15 cellular contexts compared by ENCODE assay signal in the genomic region with DNA sequence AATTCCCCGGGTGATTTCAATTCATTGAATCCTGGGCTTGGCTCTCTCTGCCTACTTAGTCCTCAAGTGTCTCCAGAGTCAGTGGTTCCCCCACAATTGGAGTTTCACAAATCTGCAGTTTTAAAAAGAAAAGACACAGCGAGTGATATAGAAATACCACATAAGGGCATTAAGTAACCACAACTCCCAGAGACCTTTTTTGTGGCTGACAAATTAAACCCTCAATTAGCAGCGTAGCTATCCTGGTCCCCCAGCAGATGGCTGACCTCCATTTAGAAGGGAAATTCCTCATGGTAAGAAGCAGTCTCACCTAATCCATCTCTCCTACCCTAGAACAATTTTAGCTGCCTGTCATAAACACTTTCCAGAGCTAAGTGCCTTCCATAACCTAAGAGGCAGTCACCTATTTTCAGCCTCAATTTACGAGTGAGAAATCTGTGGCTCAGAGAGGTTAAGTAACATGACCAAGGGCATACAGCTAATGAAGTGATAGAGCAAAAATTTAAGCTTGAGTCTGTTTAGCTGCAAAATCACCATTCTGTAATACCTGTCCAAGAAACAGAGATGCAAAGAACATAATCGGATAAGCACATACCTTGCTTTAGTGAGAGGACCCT. TPM values are rescaled to one million over a fixed set of nuclear protein-coding genes. Genes with fewer than 3 reads are reported as not detected.
A peak's percentile ranks its signal among the peaks of the same experiment; 100 is the strongest.
DNase-seq lines count a peak whose midpoint lies in the region; ATAC-seq and TF ChIP-seq lines count a peak whose summit lies in the region.
"Had no signal": no experiment of that assay in that cellular context is flagged by ENCODE, and none has a peak within 500 bp of the region (broad histone marks: within the 10 kb centered on the region; RNA-seq: fewer than 3 reads in every experiment).

No MANE protein-coding gene starts in this region.

- H4K20me1 ChIP-seq in BLaER1 treated with 17β-estradiol and CSF1 and Interleukin-3, amounts not matched to agents 10 nM and 100 nM = peaks cover 0 to 23% (median 0%) of the 10 kb centered on the region in 11 experiments; a peak in 7 of 22 replicates

- no peak overlapping the region for H3K4ac ChIP-seq in neuronal stem cell (ENCODE audit: low read length)

- no peak overlapping the region for H4K91ac ChIP-seq in neuronal stem cell (ENCODE audit: low read depth, low read length, poor library complexity)

- H3K9ac ChIP-seq in BLaER1 treated with 17β-estradiol and CSF1 and Interleukin-3, amounts not matched to agents 10 nM and 100 nM = no peak overlapping the region
- no peak overlapping the region for H3K9ac ChIP-seq in neuronal stem cell (ENCODE audit: low read depth, low read length, poor library complexity)

- DNase-seq in WERI-Rb-1 = peak; percentile 35
- DNase-seq in left lung = no peak
- no peak for DNase-seq in HK-2 (ENCODE audit: unreplicated experiment)
- no peak for DNase-seq in ovary
- no peak for DNase-seq in neuronal stem cell (ENCODE audit: low spot score)
- DNase-seq: activated effector memory CD4-positive, alpha-beta T cell treated with anti-CD3 and anti-CD28 coated beads, Interleukin-2, amount 50 U/mL, for 16 hours; effector memory CD4-positive, alpha-beta T cell; H9; left cardiac atrium; T1000 had no signal

- no peak overlapping the region for H2BK12ac ChIP-seq in neuronal stem cell (ENCODE audit: low read length)

- no peaks in the 10 kb centered on the region for H3K36me3 ChIP-seq in BLaER1 treated with 17β-estradiol and CSF1 and Interleukin-3, amounts not matched to agents 10 nM and 100 nM
- H3K36me3 ChIP-seq in HEK293 (ENCODE audit: control insufficient read depth in 2 of 2, insufficient read depth in 1 of 2, low read length in 2 of 2) (no peaks in the 10 kb centered on the region), WERI-Rb-1 (no peaks in the 10 kb centered on the region), left lung (no peaks in the 10 kb centered on the region), ovary (no peaks in the 10 kb centered on the region), neuronal stem cell (replicated peaks in 1 of 2; ENCODE audit: control insufficient read depth in 2 of 2, insufficient read depth in 2 of 2, low read length in 2 of 2) (no peaks in the 10 kb centered on the region)
- H3K36me3 ChIP-seq: adrenal gland, right atrium auricular region had no signal

- no peak overlapping the region for H3K23ac ChIP-seq in neuronal stem cell (ENCODE audit: low read depth, low read length, poor library complexity)

- peaks cover 17 to 31% (median 22%) of the 10 kb centered on the region in 11 experiments for H3K9me3 ChIP-seq in BLaER1 treated with 17β-estradiol and CSF1 and Interleukin-3, amounts not matched to agents 10 nM and 100 nM (replicated peaks in 1 of 11)
- H3K9me3 ChIP-seq in HEK293 (ENCODE audit: control insufficient read depth, insufficient read depth, low read depth, low read length) (no peaks in the 10 kb centered on the region), WERI-Rb-1 (ENCODE audit: severe bottlenecking) (peaks cover 3% of the 10 kb centered on the region), left lung (peaks cover 0 to 5% of the 10 kb centered on the region in 2 donors), ovary (no peaks in the 10 kb centered on the region), neuronal stem cell (replicated peaks in 1 of 2; ENCODE audit: control insufficient read depth in 2 of 2, insufficient read depth in 1 of 2, low read depth in 1 of 2, low read length in 2 of 2) (peaks cover 0 to 3% of the 10 kb centered on the region in 2 donors)
- H3K9me3 ChIP-seq: adrenal gland had no signal

- no peaks in the 10 kb centered on the region for H3K79me1 ChIP-seq in neuronal stem cell (ENCODE audit: low read depth, low read length)

- no peak overlapping the region for H2BK120ac ChIP-seq in neuronal stem cell (ENCODE audit: low read depth, low read length)

- no peak overlapping the region for H2AFZ ChIP-seq in neuronal stem cell (ENCODE audit: low read length)

- peaks cover 17 to 23% (median 21%) of the 10 kb centered on the region in 10 experiments; a peak in 19 of 20 replicates for H3K4me1 ChIP-seq in BLaER1 treated with 17β-estradiol and CSF1 and Interleukin-3, amounts not matched to agents 10 nM and 100 nM
- H3K4me1 ChIP-seq in HEK293 (ENCODE audit: control insufficient read depth, insufficient read depth, low read length) = 0 out of 2 replicates have a peak, but pooled peaks cover 3% of the 10 kb centered on the region
- H3K4me1 ChIP-seq in left lung = peaks cover 0 to 9% of the 10 kb centered on the region in 2 donors
- H3K4me1 ChIP-seq in ovary (ENCODE audit: insufficient read depth) = no peaks in the 10 kb centered on the region
- H3K4me1 ChIP-seq in neuronal stem cell (ENCODE audit: control insufficient read depth in 2 of 2, insufficient read depth in 1 of 2, low read depth in 1 of 2, low read length in 2 of 2) = no peaks in the 10 kb centered on the region
- H3K4me1 ChIP-seq: adrenal gland, right atrium auricular region had no signal

- H3K4me3 ChIP-seq in BLaER1 treated with 17β-estradiol and CSF1 and Interleukin-3, amounts not matched to agents 10 nM and 100 nM = no peak overlapping the region
- H3K4me3 ChIP-seq in HEK293 (ENCODE audit: low read depth, low read length) = no peak overlapping the region
- no peak overlapping the region for H3K4me3 ChIP-seq in WERI-Rb-1 (ENCODE audit: low read depth, low read length)
- H3K4me3 ChIP-seq in left lung = no peak overlapping the region
- no peak overlapping the region for H3K4me3 ChIP-seq in ovary
- no peak overlapping the region for H3K4me3 ChIP-seq in neuronal stem cell (ENCODE audit: low read length in 2 of 2)
- H3K4me3 ChIP-seq: adrenal gland, right atrium auricular region had no signal

- H3K18ac ChIP-seq in neuronal stem cell (ENCODE audit: low read length) = no peak overlapping the region

- H4K8ac ChIP-seq in neuronal stem cell (ENCODE audit: low read depth, low read length) = no peak overlapping the region

- intact Hi-C loops in left lung (cut with DNase I) (no loop called here), ovary (cut with DNase I) (loop anchor here in 1 of 4 donors (10.0 kb wide), 1 partner anchor 211 kb away; no protein-coding TSS in a partner anchor)

- no peak for TF ChIP-seq EP300 in ovary (IDR thresholded peaks at IDR 0.05)

- H3K27me3 ChIP-seq in BLaER1 treated with 17β-estradiol and CSF1 and Interleukin-3, amounts not matched to agents 10 nM and 100 nM = peaks cover 21 to 63% (median 46%) of the 10 kb centered on the region in 11 experiments; a peak in 18 of 22 replicates
- no peaks in the 10 kb centered on the region for H3K27me3 ChIP-seq in WERI-Rb-1 (ENCODE audit: insufficient read depth, low read depth, severe bottlenecking)
- peaks cover 0 to 34% of the 10 kb centered on the region in 2 donors for H3K27me3 ChIP-seq in left lung
- H3K27me3 ChIP-seq in ovary = no peaks in the 10 kb centered on the region
- H3K27me3 ChIP-seq in neuronal stem cell (ENCODE audit: control insufficient read depth in 3 of 3, insufficient read depth in 3 of 3, low read depth in 1 of 3, low read length in 3 of 3) = no peaks in the 10 kb centered on the region
- H3K27me3 ChIP-seq: right atrium auricular region had no signal

- TF ChIP-seq CTCF in HEK293 (tag by site-specific recombination; IDR thresholded peaks at IDR 0.05) = no peak
- TF ChIP-seq CTCF in WERI-Rb-1 (IDR thresholded peaks at IDR 0.05; ENCODE audit: low read depth, low read length) = peak; percentile 24; the same call in 1 of the 2 replicates
- TF ChIP-seq CTCF in left lung (IDR thresholded peaks at IDR 0.05) = no peak
- no peak for TF ChIP-seq CTCF in ovary (IDR thresholded peaks at IDR 0.05)

- H3K4me2 ChIP-seq in BLaER1 treated with 17β-estradiol and CSF1 and Interleukin-3, amounts not matched to agents 10 nM and 100 nM = peak overlapping the region; percentile 10 to 72 (median 47); a peak in 15 of 22 replicates
- H3K4me2 ChIP-seq in neuronal stem cell (ENCODE audit: insufficient read depth, low read length, poor library complexity, severe bottlenecking) = no peak overlapping the region

- H2AK5ac ChIP-seq in neuronal stem cell (ENCODE audit: low read depth, low read length) = no peak overlapping the region

- POLR2A ChIA-PET in HEK293 (lab: Yijun Ruan, JAX) = no interaction called here

- no peak overlapping the region for H3K14ac ChIP-seq in neuronal stem cell (ENCODE audit: low read length)

- no peak for TF ChIP-seq POLR2A in ovary (IDR thresholded peaks at IDR 0.05)

- CTCF ChIA-PET in HEK293 (lab: Yijun Ruan, JAX) = interaction anchor here (1.1 to 1.7 kb wide), 2 partner anchors 14 to 168 kb away, joined by 3 to 6 read pairs; no protein-coding TSS in a partner anchor

- H3K27ac ChIP-seq in BLaER1 treated with 17β-estradiol and CSF1 and Interleukin-3, amounts not matched to agents 10 nM and 100 nM = no peak overlapping the region
- no peak overlapping the region for H3K27ac ChIP-seq in HEK293 (ENCODE audit: extremely low read depth, low read depth, low read length)
- H3K27ac ChIP-seq in WERI-Rb-1 = peak overlapping the region; percentile 52
- H3K27ac ChIP-seq in left lung = no peak overlapping the region
- no peak overlapping the region for H3K27ac ChIP-seq in ovary
- H3K27ac ChIP-seq in neuronal stem cell (replicated peaks; ENCODE audit: low read length) = no peak overlapping the region
- H3K27ac ChIP-seq: adrenal gland, right atrium auricular region had no signal

- ATAC-seq in left lung (peak; percentile 23), GM18517 (IDR thresholded peaks at IDR 0.05; ENCODE audit: unreplicated experiment) (no peak)
- ATAC-seq: left cardiac atrium had no signal

- 57 to 63% (median 58%) methylated on average over 5 of the region's 5 CpGs for WGBS in ovary, 3 donors
- no CpG with 5 or more reads among the region's 5 CpGs for WGBS in neuronal stem cell (ENCODE audit: extremely low coverage in 2 of 2, insufficient read length in 2 of 2, insufficient replicate concordance in 1 of 2), 2 donors

- H2BK5ac ChIP-seq in neuronal stem cell (ENCODE audit: low read length) = no peak overlapping the region

- H2BK15ac ChIP-seq in neuronal stem cell (ENCODE audit: low read length) = no peak overlapping the region

TF ChIP-seq in HEK293, 187 proteins besides CTCF, POLR2A, EP300 and RAD21:
- TF ChIP-seq SP3 (tag by site-specific recombination; IDR thresholded peaks at IDR 0.05) = no peak
- 0 out of 2 replicates have a peak, but pooled peaks have one; percentile 58 for TF ChIP-seq TRIM28 (IDR thresholded peaks at IDR 0.05; ENCODE audit: borderline replicate concordance, low read length)
- TF ChIP-seq ZNF768 (tag by site-specific recombination; IDR thresholded peaks at IDR 0.05) = peak; percentile 37; the same call in 1 of the 2 replicates

RNA-seq across cellular contexts. Expression of gene NBPF3, which starts 56.0 kb away (rescaled TPM):
- total RNA-seq in left lung (10 to 100 TPM in 1 of 2 donors, 1 to 10 TPM in 1; 3.6 to 11.6 TPM), ovary (1 to 10 TPM; 5.6 to 9.8 (median 8.8) TPM)
- polyA plus RNA-seq in ovary = 10 to 100 TPM in 1 of 2 donors, 1 to 10 TPM in 1; 4.2 to 11.1 TPM
- 2.2 TPM for polyA plus RNA-seq in neuronal stem cell (2013, experiment 1 of 2)
- 2.1 TPM for polyA plus RNA-seq in neuronal stem cell (2013, experiment 2 of 2)
